Comparison of ENCODE assay signal across 1 cellular context in genomic region chr3:18418173-18418572, GRCh38.
TF ChIP-seq lines count a peak whose summit lies in the region.

No MANE protein-coding gene starts in this region.

TF ChIP-seq in GM23338, 12 proteins besides CTCF, POLR2A, EP300 and RAD21 (continued from another document):
- no peak for TF ChIP-seq ZNF462 (CRISPR knock-in tag; IDR thresholded peaks at IDR 0.05)
- TF ChIP-seq ZNF331 (CRISPR knock-in tag; IDR thresholded peaks at IDR 0.05; ENCODE audit: low read depth) = no peak
- no peak for TF ChIP-seq STAT1 (IDR thresholded peaks at IDR 0.05; ENCODE audit: unreplicated experiment)
- no peak for TF ChIP-seq EZH2phosphoT487 (IDR thresholded peaks at IDR 0.05; ENCODE audit: unreplicated experiment)
- no peak for TF ChIP-seq REST (IDR thresholded peaks at IDR 0.05; ENCODE audit: unreplicated experiment)
- no peak for TF ChIP-seq NANOG (IDR thresholded peaks at IDR 0.05; ENCODE audit: borderline replicate concordance)
- TF ChIP-seq CREB1 (CRISPR knock-in tag; IDR thresholded peaks at IDR 0.05; ENCODE audit: low read depth) = no peak
